ENCODE assay signal across 17 cellular contexts in genomic region chr6:87683890-87684289, GRCh38.
"Had no signal": no experiment of that assay in that cellular context is flagged by ENCODE, and none has a peak within 500 bp of the region (broad histone marks: within the 10 kb centered on the region; RNA-seq: fewer than 3 reads in every experiment).

No MANE protein-coding gene starts in this region.

- H3K4me3 Mint-ChIP-seq: activated B cell treated with CpG ODN at 0.5 μM for 24 hours; activated CD4-positive, alpha-beta T cell treated with anti-CD3 and anti-CD28 coated beads, Interleukin-2, amount 10 ng/mL, durations not matched to agents 24 days and 14 days; neural progenitor cell; T-helper 1 cell treated with Interleukin-12 subunit alpha and Interleukin-12 subunit beta and Interleukin-4 antibody, amounts not matched to agents 30 μg/mL and 1 μg/mL, for 36 hours had no signal

- DNase-seq: activated B cell treated with CpG ODN at 0.5 μM for 24 hours; activated CD4-positive, alpha-beta T cell treated with anti-CD3 and anti-CD28 coated beads, Interleukin-2, amount 10 ng/mL, durations not matched to agents 24 days and 14 days; activated CD8-positive, alpha-beta memory T cell treated with anti-CD3 and anti-CD28 coated beads for 24 hours; activated gamma-delta T cell; activated T-cell treated with anti-CD3 and anti-CD28 coated beads for 4 hours; left lung; mesenchymal stem cell; pancreas; stimulated activated CD4-positive, alpha-beta T cell treated with anti-CD3 and anti-CD28 coated beads, Interleukin-15, amount 100 ng/mL, for 24 hours; stimulated activated CD4-positive, alpha-beta T cell treated with anti-CD3 and anti-CD28 coated beads, Interleukin-4, amount 100 ng/mL, for 24 hours; thyroid gland; uterus had no signal

- H3K4me1 Mint-ChIP-seq: neural progenitor cell had no signal

- ATAC-seq: left lung, pancreas had no signal

- FAIRE-seq: bronchial epithelial cell, frontal cortex, keratinocyte, pancreas had no signal

- H3K27me3 Mint-ChIP-seq: activated B cell treated with CpG ODN at 0.5 μM for 24 hours; activated CD4-positive, alpha-beta T cell treated with anti-CD3 and anti-CD28 coated beads, Interleukin-2, amount 10 ng/mL, durations not matched to agents 24 days and 14 days had no signal

- H3K27ac Mint-ChIP-seq: activated CD4-positive, alpha-beta T cell treated with anti-CD3 and anti-CD28 coated beads, Interleukin-2, amount 10 ng/mL, durations not matched to agents 24 days and 14 days; neural progenitor cell; T-helper 1 cell treated with Interleukin-12 subunit alpha and Interleukin-12 subunit beta and Interleukin-4 antibody, amounts not matched to agents 30 μg/mL and 1 μg/mL, for 36 hours had no signal

- H3K9me3 Mint-ChIP-seq: activated B cell treated with CpG ODN at 0.5 μM for 24 hours; T-helper 1 cell treated with Interleukin-12 subunit alpha and Interleukin-12 subunit beta and Interleukin-4 antibody, amounts not matched to agents 30 μg/mL and 1 μg/mL, for 36 hours had no signal
